8 cellular contexts compared by ENCODE assay signal in genomic region chr17:68057531-68057952, GRCh38. TPM values are rescaled to one million over a fixed set of nuclear protein-coding genes. Genes with fewer than 3 reads are reported as not detected.
DNase-seq lines count a peak whose midpoint lies in the region; ATAC-seq and TF ChIP-seq lines count a peak whose summit lies in the region.

No MANE protein-coding gene starts in this region.

- TF ChIP-seq CTCF in fibroblast of lung (conservative IDR thresholded peaks at IDR 0.05 in 1 of 2, IDR thresholded peaks at IDR 0.05 in 1 of 2; ENCODE audit: low read depth in 1 of 2, low read length in 2 of 2), result peak; percentile 46 to 50

- no peak overlapping the region for H3K27ac ChIP-seq in fibroblast of lung (ENCODE audit: insufficient read depth, low read length)

- H3K4me1 ChIP-seq in fibroblast of lung (ENCODE audit: control insufficient read depth, extremely low read depth, insufficient read depth, low read length), result peaks cover 10% of the 10 kb centered on the region

- H3K9ac ChIP-seq in fibroblast of lung (ENCODE audit: insufficient read depth, low read length), result no peak overlapping the region

- no peak overlapping the region for H3K4me3 ChIP-seq in Jurkat, Clone E6-1 (ENCODE audit: low read length)
- no peak overlapping the region for H3K4me3 ChIP-seq in fibroblast of lung (replicated peaks in 1 of 4; ENCODE audit: control extremely low read depth in 1 of 4, insufficient read depth in 1 of 4, low read depth in 3 of 4, low read length in 4 of 4)

- no peaks in the 10 kb centered on the region for H3K9me3 ChIP-seq in fibroblast of lung (ENCODE audit: control insufficient read depth, insufficient read depth, low read depth, low read length)

- no peaks in the 10 kb centered on the region for H3K79me2 ChIP-seq in fibroblast of lung (ENCODE audit: control insufficient read depth, insufficient read depth, low read length)

- no peak overlapping the region for H3K4me2 ChIP-seq in fibroblast of lung (ENCODE audit: extremely low read depth, insufficient read depth, low read length)

- no peak overlapping the region for H2AFZ ChIP-seq in fibroblast of lung (ENCODE audit: low read length)

- no peaks in the 10 kb centered on the region for H3K27me3 ChIP-seq in fibroblast of lung (ENCODE audit: control insufficient read depth, insufficient read depth, low read length)

- DNase-seq in COLO668 (lab: John Stamatoyannopoulos, UW; ENCODE audit: unreplicated experiment) (peak; percentile 8), fibroblast of lung (ENCODE audit: low read depth in 2 of 2) (peak in 1 of 2 donors; percentile 48), HK-2 (ENCODE audit: unreplicated experiment) (no peak)
- peak; percentile 35 for DNase-seq in Jurkat, Clone E6-1 (ENCODE audit: low read depth, low spot score)
- peak; percentile 40 to 45 for DNase-seq in activated CD4-positive, alpha-beta T cell treated with anti-CD3 and anti-CD28 coated beads, Interleukin-2, amount 50 U/mL, for 4 hours
- DNase-seq in stimulated activated CD8-positive, alpha-beta memory T cell treated with anti-CD3 and anti-CD28 coated beads, Interleukin-4, amount 100 ng/mL, for 24 hours (ENCODE audit: low read depth), result peak; percentile 9

- no peaks in the 10 kb centered on the region for H3K36me3 ChIP-seq in fibroblast of lung (ENCODE audit: control insufficient read depth, insufficient read depth, low read length)

- no peaks in the 10 kb centered on the region for H4K20me1 ChIP-seq in fibroblast of lung (ENCODE audit: control insufficient read depth, extremely low read depth, insufficient read depth, low read length)

- ATAC-seq in HG02981 (IDR thresholded peaks at IDR 0.05; ENCODE audit: unreplicated experiment), result no peak
- no peak for ATAC-seq in HG02970 (IDR thresholded peaks at IDR 0.05; ENCODE audit: low FRiP score, unreplicated experiment)

RNA-seq across cellular contexts. Expression of gene KPNA2, which starts 22.0 kb away (rescaled TPM):
- polyA plus RNA-seq in Jurkat, Clone E6-1 (2012; ENCODE audit: insufficient read depth, insufficient read length), result 428 TPM
- 20.3 and 44.3 TPM in 2 replicates for total RNA-seq in fibroblast of lung
- 96.1 and 230 TPM in 2 replicates for polyA plus RNA-seq in fibroblast of lung
- polyA plus RNA-seq in fibroblast of lung (2012), result 79.1 and 193 TPM in 2 replicates
- polyA minus RNA-seq in fibroblast of lung (ENCODE audit: low replicate concordance), result 136 and 282 TPM in 2 replicates
